ENCODE assay signal across 1 cellular context in the genomic region with DNA sequence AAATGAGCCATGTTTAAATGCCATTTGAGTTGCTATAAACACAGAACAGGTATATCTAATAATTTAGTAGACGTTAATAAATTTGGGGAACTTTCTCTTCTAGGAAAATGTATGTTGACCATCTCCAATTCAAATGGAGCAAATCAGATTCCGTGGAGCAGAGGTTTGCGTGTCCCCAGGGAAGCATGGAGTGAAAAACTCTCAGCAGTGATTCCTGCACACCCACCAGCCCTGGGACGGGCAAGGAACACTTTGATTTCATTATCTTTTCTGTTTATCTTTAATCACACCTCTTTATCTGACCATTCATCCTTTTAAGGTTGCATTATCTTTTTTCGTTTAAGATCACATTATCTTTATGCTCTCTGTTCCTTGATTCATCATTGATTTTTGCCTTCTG.
TF ChIP-seq lines count a peak whose summit lies in the region.

No MANE protein-coding gene starts in this region.

TF ChIP-seq in GM23338, 12 proteins besides CTCF, POLR2A, EP300 and RAD21 (continued from another document):
- TF ChIP-seq ZNF462 (CRISPR knock-in tag; IDR thresholded peaks at IDR 0.05) (no peak), ZNF331 (CRISPR knock-in tag; IDR thresholded peaks at IDR 0.05; ENCODE audit: low read depth) (no peak), EZH2 (IDR thresholded peaks at IDR 0.05; ENCODE audit: low read depth, unreplicated experiment) (no peak), JUNB (IDR thresholded peaks at IDR 0.05; ENCODE audit: unreplicated experiment) (no peak), CREB1 (CRISPR knock-in tag; IDR thresholded peaks at IDR 0.05; ENCODE audit: low read depth) (no peak)
